In genomic region chr13:113547248-113547971, GRCh38 we compare ENCODE assay signal across 11 cellular contexts. TPM values are rescaled to one million over a fixed set of nuclear protein-coding genes. Genes with fewer than 3 reads are reported as not detected.
DNase-seq lines count a peak whose midpoint lies in the region; ATAC-seq and TF ChIP-seq lines count a peak whose summit lies in the region.
"Had no signal": no experiment of that assay in that cellular context is flagged by ENCODE, and none has a peak within 500 bp of the region (broad histone marks: within the 10 kb centered on the region; RNA-seq: fewer than 3 reads in every experiment).

No MANE protein-coding gene starts in this region.

- no peaks in the 10 kb centered on the region for H3K9me3 Mint-ChIP-seq in GM23338
- H3K9me3 Mint-ChIP-seq: neural crest cell had no signal

- no peak overlapping the region for H2AFZ ChIP-seq in GM23338

- 0 out of 2 replicates have a peak overlapping the region, but pooled peaks have one; percentile 32 for H3K27ac ChIP-seq in GM23338 (ENCODE audit: low read depth)
- H3K27ac ChIP-seq in caudate nucleus (ENCODE audit: low read depth, low read length) = peak overlapping the region; percentile 23
- H3K27ac ChIP-seq in spleen = peak overlapping the region in 7 of 8 donors; percentile 32 to 83 (median 69)

- 0 out of 2 replicates have a peak, but pooled peaks cover 3% of the 10 kb centered on the region for H3F3A ChIP-seq in GM23338 (replicated peaks; ENCODE audit: low read depth)

- TF ChIP-seq POLR2A in spleen (IDR thresholded peaks at IDR 0.05) = no peak

- no peak overlapping the region for H3K4me3 Mint-ChIP-seq in GM23338
- H3K4me3 Mint-ChIP-seq: neural crest cell had no signal

- H3K4me1 ChIP-seq in GM23338 (ENCODE audit: insufficient read depth) (no peaks in the 10 kb centered on the region), spleen (peaks cover 0 to 70% (median 32%) of the 10 kb centered on the region in 6 donors)

- H3K4me3 ChIP-seq in GM23338 (no peak overlapping the region), spleen (no peak overlapping the region)

- no peak for TF ChIP-seq CTCF in GM23338 (conservative IDR thresholded peaks at IDR 0.05; ENCODE audit: low read depth in 2 of 2)
- TF ChIP-seq CTCF in spleen (IDR thresholded peaks at IDR 0.05 in 8 of 11, conservative IDR thresholded peaks at IDR 0.05 in 3 of 11) = no peak

- no peaks in the 10 kb centered on the region for H3K36me3 ChIP-seq in GM23338 (ENCODE audit: insufficient read depth)
- peaks cover 0 to 91% (median 17%) of the 10 kb centered on the region in 6 donors for H3K36me3 ChIP-seq in spleen

- H3K36me3 Mint-ChIP-seq in GM23338 (ENCODE audit: low read depth) = peaks cover 13% of the 10 kb centered on the region

- 0 out of 2 replicates have a peak overlapping the region, but pooled peaks have one; percentile 65 for H3K27ac Mint-ChIP-seq in GM23338

- intact Hi-C loops in left ventricle myocardium superior (cut with micrococcal nuclease) (no loop called here), spleen (cut with DNase I; ENCODE audit: low total_unique reads) (no loop called here)

- H3K4me1 Mint-ChIP-seq in GM23338 = peaks cover 16% of the 10 kb centered on the region

- no peaks in the 10 kb centered on the region for H3K9me2 ChIP-seq in GM23338 (ENCODE audit: insufficient read depth)

- peaks cover 21% of the 10 kb centered on the region for H3K27me3 Mint-ChIP-seq in GM23338 (ENCODE audit: insufficient read depth, low read depth, poor library complexity)

- H3K27me3 ChIP-seq in GM23338 (ENCODE audit: insufficient read depth) (no peaks in the 10 kb centered on the region), spleen (replicated peaks in 1 of 7) (no peaks in the 10 kb centered on the region)

- ATAC-seq in GM23338 (no peak), left ventricle myocardium superior (peak; percentile 75)

- in situ Hi-C loops in KBM-7 (cut with MboI; ENCODE audit: low pct_unique_long_range_greater_than_20kb, low sequenced_read_pairs) = no loop called here

- WGBS in spleen, 5 donors = 72 to 92% (median 90%) methylated on average over 20 to 27 of the region's 27 CpGs

- DNase-seq in GM23338 (ENCODE audit: low spot score) (no peak), caudate nucleus (lab: John Stamatoyannopoulos, UW) (peak in 1 of 61 donors; percentile 77), left ventricle myocardium superior (no peak), spleen (peak; percentile 62), KBM-7 (no peak), kidney glomerular epithelial cell (lab: John Stamatoyannopoulos, UW) (no peak), DMS 273 treated with DMSO at 0.1 percent for 48 hours (lab: John Stamatoyannopoulos, UW) (no peak), T-helper 1 cell (no peak)
- DNase-seq: NCI-H82, SW 1271 had no signal

- peaks cover 15% of the 10 kb centered on the region for H3K79me2 ChIP-seq in GM23338 (replicated peaks; ENCODE audit: insufficient read depth)

- peaks cover 0 to under 1% (median 0%) of the 10 kb centered on the region in 8 donors for H3K9me3 ChIP-seq in spleen

- peaks cover 3% of the 10 kb centered on the region; the same call in 1 of the 2 replicates for H4K20me1 ChIP-seq in GM23338 (replicated peaks; ENCODE audit: insufficient read depth)

- no peak overlapping the region for H3K4me2 ChIP-seq in GM23338

TF ChIP-seq in GM23338, 12 proteins besides CTCF, POLR2A, EP300 and RAD21:
- no peak for TF ChIP-seq STAT1 (IDR thresholded peaks at IDR 0.05; ENCODE audit: unreplicated experiment)
- no peak for TF ChIP-seq EZH2phosphoT487 (IDR thresholded peaks at IDR 0.05; ENCODE audit: unreplicated experiment)
- no peak for TF ChIP-seq EZH2 (IDR thresholded peaks at IDR 0.05; ENCODE audit: low read depth, unreplicated experiment)
- TF ChIP-seq, protein P1, sequence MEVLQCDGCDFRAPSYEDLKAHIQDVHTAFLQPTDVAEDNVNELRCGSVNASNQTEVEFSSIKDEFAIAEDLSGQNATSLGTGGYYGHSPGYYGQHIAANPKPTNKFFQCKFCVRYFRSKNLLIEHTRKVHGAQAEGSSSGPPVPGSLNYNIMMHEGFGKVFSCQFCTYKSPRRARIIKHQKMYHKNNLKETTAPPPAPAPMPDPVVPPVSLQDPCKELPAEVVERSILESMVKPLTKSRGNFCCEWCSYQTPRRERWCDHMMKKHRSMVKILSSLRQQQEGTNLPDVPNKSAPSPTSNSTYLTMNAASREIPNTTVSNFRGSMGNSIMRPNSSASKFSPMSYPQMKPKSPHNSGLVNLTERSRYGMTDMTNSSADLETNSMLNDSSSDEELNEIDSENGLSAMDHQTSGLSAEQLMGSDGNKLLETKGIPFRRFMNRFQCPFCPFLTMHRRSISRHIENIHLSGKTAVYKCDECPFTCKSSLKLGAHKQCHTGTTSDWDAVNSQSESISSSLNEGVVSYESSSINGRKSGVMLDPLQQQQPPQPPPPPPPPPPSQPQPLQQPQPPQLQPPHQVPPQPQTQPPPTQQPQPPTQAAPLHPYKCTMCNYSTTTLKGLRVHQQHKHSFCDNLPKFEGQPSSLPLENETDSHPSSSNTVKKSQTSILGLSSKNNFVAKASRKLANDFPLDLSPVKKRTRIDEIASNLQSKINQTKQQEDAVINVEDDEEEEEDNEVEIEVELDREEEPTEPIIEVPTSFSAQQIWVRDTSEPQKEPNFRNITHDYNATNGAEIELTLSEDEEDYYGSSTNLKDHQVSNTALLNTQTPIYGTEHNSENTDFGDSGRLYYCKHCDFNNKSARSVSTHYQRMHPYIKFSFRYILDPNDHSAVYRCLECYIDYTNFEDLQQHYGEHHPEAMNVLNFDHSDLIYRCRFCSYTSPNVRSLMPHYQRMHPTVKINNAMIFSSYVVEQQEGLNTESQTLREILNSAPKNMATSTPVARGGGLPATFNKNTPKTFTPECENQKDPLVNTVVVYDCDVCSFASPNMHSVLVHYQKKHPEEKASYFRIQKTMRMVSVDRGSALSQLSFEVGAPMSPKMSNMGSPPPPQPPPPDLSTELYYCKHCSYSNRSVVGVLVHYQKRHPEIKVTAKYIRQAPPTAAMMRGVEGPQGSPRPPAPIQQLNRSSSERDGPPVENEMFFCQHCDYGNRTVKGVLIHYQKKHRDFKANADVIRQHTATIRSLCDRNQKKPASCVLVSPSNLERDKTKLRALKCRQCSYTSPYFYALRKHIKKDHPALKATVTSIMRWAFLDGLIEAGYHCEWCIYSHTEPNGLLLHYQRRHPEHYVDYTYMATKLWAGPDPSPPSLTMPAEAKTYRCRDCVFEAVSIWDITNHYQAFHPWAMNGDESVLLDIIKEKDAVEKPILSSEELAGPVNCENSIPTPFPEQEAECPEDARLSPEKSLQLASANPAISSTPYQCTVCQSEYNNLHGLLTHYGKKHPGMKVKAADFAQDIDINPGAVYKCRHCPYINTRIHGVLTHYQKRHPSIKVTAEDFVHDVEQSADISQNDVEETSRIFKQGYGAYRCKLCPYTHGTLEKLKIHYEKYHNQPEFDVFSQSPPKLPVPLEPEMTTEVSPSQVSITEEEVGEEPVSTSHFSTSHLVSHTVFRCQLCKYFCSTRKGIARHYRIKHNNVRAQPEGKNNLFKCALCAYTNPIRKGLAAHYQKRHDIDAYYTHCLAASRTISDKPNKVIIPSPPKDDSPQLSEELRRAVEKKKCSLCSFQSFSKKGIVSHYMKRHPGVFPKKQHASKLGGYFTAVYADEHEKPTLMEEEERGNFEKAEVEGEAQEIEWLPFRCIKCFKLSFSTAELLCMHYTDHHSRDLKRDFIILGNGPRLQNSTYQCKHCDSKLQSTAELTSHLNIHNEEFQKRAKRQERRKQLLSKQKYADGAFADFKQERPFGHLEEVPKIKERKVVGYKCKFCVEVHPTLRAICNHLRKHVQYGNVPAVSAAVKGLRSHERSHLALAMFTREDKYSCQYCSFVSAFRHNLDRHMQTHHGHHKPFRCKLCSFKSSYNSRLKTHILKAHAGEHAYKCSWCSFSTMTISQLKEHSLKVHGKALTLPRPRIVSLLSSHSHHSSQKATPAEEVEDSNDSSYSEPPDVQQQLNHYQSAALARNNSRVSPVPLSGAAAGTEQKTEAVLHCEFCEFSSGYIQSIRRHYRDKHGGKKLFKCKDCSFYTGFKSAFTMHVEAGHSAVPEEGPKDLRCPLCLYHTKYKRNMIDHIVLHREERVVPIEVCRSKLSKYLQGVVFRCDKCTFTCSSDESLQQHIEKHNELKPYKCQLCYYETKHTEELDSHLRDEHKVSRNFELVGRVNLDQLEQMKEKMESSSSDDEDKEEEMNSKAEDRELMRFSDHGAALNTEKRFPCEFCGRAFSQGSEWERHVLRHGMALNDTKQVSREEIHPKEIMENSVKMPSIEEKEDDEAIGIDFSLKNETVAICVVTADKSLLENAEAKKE (CRISPR knock-in tag; IDR thresholded peaks at IDR 0.05) = no peak
- no peak for TF ChIP-seq JUNB (IDR thresholded peaks at IDR 0.05; ENCODE audit: unreplicated experiment)
- no peak for TF ChIP-seq NANOG (IDR thresholded peaks at IDR 0.05; ENCODE audit: borderline replicate concordance)
- TF ChIP-seq ZNF114 (CRISPR knock-in tag; IDR thresholded peaks at IDR 0.05) = no peak
- TF ChIP-seq CREB1 (CRISPR knock-in tag; IDR thresholded peaks at IDR 0.05; ENCODE audit: low read depth) = no peak

RNA-seq across cellular contexts. Expression of gene TFDP1, which starts 37.1 kb away (rescaled TPM):
- 80.0 and 92.0 TPM in 2 replicates for total RNA-seq in GM23338 (2014; rRNA removed; shearing (Covaris generic))
- polyA plus RNA-seq in GM23338 (2016; fragmentation: Nextera tagmentation; extraction: Ambion mirVana) (40.2 and 42.9 TPM in 2 replicates), spleen (10 to 100 TPM; 21.7 to 42.4 (median 40.1) TPM)
- total RNA-seq in left ventricle myocardium superior (45.1 TPM), spleen (10 to 100 TPM; 47.5 to 91.7 (median 59.4) TPM)

RNA-seq across cellular contexts. Expression of gene DCUN1D2, which starts 56.9 kb away (rescaled TPM):
- total RNA-seq in GM23338 (2014; rRNA removed; shearing (Covaris generic)) = 25.7 and 38.0 TPM in 2 replicates
- 12.3 and 12.5 TPM in 2 replicates for polyA plus RNA-seq in GM23338 (2016; fragmentation: Nextera tagmentation; extraction: Ambion mirVana)
- 242 TPM for total RNA-seq in left ventricle myocardium superior
- 10 to 100 TPM; 22.7 to 33.1 (median 26.3) TPM for total RNA-seq in spleen
- polyA plus RNA-seq in spleen = 10 to 100 TPM in 2 of 3 donors, 1 to 10 TPM in 1; 6.3 to 12.7 (median 11.1) TPM
